In the genomic region with DNA sequence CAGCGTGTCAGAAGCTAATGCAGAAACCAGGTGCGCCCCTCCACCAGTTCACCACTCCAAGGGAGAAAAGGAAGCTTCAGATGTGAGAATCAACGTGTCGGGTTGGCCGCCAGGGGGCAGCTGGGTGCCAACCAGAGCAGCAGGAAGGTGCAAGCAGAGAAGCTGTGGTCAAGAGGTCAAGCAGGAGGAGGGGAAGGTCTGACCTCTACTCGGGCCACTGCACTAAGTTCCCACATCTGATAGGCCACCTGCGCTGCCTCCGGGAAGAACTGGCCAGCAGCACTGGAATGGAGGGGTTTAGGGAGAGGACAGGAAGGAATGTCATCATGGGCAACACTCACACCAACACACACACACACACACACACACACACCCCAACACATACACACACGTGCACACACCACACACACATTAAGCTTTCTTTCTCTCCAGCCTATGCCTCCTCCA, we compare ENCODE assay signal across 8 cellular contexts. TPM values are rescaled to one million over a fixed set of nuclear protein-coding genes. Genes with fewer than 3 reads are reported as not detected.
DNase-seq lines count a peak whose midpoint lies in the region; ATAC-seq and TF ChIP-seq lines count a peak whose summit lies in the region.

No MANE protein-coding gene starts in this region.

- no peaks in the 10 kb centered on the region for H3K9me3 Mint-ChIP-seq in T-cell

- WGBS in right cardiac atrium = 11% methylated on average over 9 of the region's 9 CpGs
- WGBS in sigmoid colon, 2 donors = 10 to 20% methylated on average over 9 of the region's 9 CpGs

- no peaks in the 10 kb centered on the region for H3K27me3 Mint-ChIP-seq in T-cell

- no peak for TF ChIP-seq EP300 in sigmoid colon (IDR thresholded peaks at IDR 0.05)

- H3K27ac Mint-ChIP-seq in T-cell = peak overlapping the region; percentile 85 to 86

- H3K27ac ChIP-seq in AG04450 (ENCODE audit: low read depth, low read length) (no peak overlapping the region), right cardiac atrium (ENCODE audit: low read length) (no peak overlapping the region), sigmoid colon (peak overlapping the region in 1 of 4 donors; percentile 67)

- peaks cover 58 to 98% (median 71%) of the 10 kb centered on the region in 4 donors for H3K36me3 ChIP-seq in sigmoid colon

- peak overlapping the region in 2 of 3 donors; percentile 35 to 56 for H3K4me3 Mint-ChIP-seq in T-cell

- TF ChIP-seq CTCF in AG04450 (IDR thresholded peaks at IDR 0.05; ENCODE audit: low read depth, low read length) (peak; percentile 69), sigmoid colon (IDR thresholded peaks at IDR 0.05) (peak; percentile 75 to 93 (median 83))

- H3K9me3 ChIP-seq in AG04450 (ENCODE audit: control insufficient read depth, insufficient read depth, low read length) (no peaks in the 10 kb centered on the region), right cardiac atrium (ENCODE audit: control insufficient read depth, low read length) (no peaks in the 10 kb centered on the region), sigmoid colon (no peaks in the 10 kb centered on the region)

- ATAC-seq in GM18867 (IDR thresholded peaks at IDR 0.05; ENCODE audit: unreplicated experiment) (peak; percentile 35), T-cell (replicated peaks in 1 of 4) (peak; percentile 57 to 71 (median 62)), right cardiac atrium (peak; percentile 50 to 73)

- intact Hi-C loops in right cardiac atrium (cut with DNase I) (loop anchor here (1.0 to 10.0 kb wide), 6 partner anchors 36 to 116 kb away; no protein-coding TSS in a partner anchor), sigmoid colon (cut with DNase I) (loop anchor here (1.0 to 10.0 kb wide), 3 partner anchors 38 to 189 kb away; no protein-coding TSS in a partner anchor)

- TF ChIP-seq POLR2A in sigmoid colon (IDR thresholded peaks at IDR 0.05) = no peak

- peaks cover 49 to 67% (median 60%) of the 10 kb centered on the region in 3 donors for H3K4me1 Mint-ChIP-seq in T-cell

- no peaks in the 10 kb centered on the region for H3K4me1 ChIP-seq in right cardiac atrium (ENCODE audit: control insufficient read depth, insufficient read depth, low read length)
- H3K4me1 ChIP-seq in sigmoid colon = peaks cover 0 to 21% (median 14%) of the 10 kb centered on the region in 4 donors

- in situ Hi-C loops in KBM-7 (cut with MboI; ENCODE audit: low pct_unique_long_range_greater_than_20kb, low sequenced_read_pairs) = no loop called here

- DNase-seq in AG04450 (ENCODE audit: low read depth, low spot score) (no peak), KBM-7 (peak; percentile 67), T-cell (peak; percentile 17 to 72 (median 60)), amniotic epithelial cell (ENCODE audit: low read depth) (peak; percentile 78), right cardiac atrium (peak; percentile 74 to 92 (median 91)), sigmoid colon (peak; percentile 86), NCI-H2107 (lab: John Stamatoyannopoulos, UW) (no peak)

- CTCF ChIA-PET in AG04450 (lab: Charles Lee) (interaction anchor here (0.7 to 6.9 kb wide), 35 partner anchors 10 to 526 kb away, joined by 3 to 159 read pairs (median 7); a partner anchor contains a TSS), T-cell (lab: Charles Lee) (interaction anchor here (0.5 to 8.1 kb wide), 42 partner anchors 8 to 1627 kb away, joined by 3 to 173 read pairs (median 5); a partner anchor contains a TSS)

- H3K4me3 ChIP-seq in AG04450 (ENCODE audit: low read depth, low read length) = no peak overlapping the region
- H3K4me3 ChIP-seq in right cardiac atrium (ENCODE audit: low read length) = no peak overlapping the region
- H3K4me3 ChIP-seq in sigmoid colon = no peak overlapping the region

- POLR2A ChIA-PET in AG04450 (lab: Yijun Ruan, JAX) = interaction anchor here (1.3 to 1.4 kb wide), 2 partner anchors 9 to 39 kb away, joined by 3 to 5 read pairs; no protein-coding TSS in a partner anchor
- POLR2A ChIA-PET in T-cell (lab: Charles Lee) = interaction anchor here (0.7 to 1.2 kb wide), 4 partner anchors 22 to 89 kb away, joined by 3 read pairs; no protein-coding TSS in a partner anchor

- peaks cover 65% of the 10 kb centered on the region for H3K36me3 Mint-ChIP-seq in T-cell

- no peaks in the 10 kb centered on the region for H3K27me3 ChIP-seq in AG04450 (ENCODE audit: control insufficient read depth, insufficient read depth, low read length)
- no peaks in the 10 kb centered on the region for H3K27me3 ChIP-seq in right cardiac atrium (ENCODE audit: control insufficient read depth, insufficient read depth)
- H3K27me3 ChIP-seq in sigmoid colon = no peaks in the 10 kb centered on the region

RNA-seq across cellular contexts. Expression of a gene that starts 31.4 kb away (rescaled TPM):
- polyA plus RNA-seq in AG04450 (2011; rRNA removed) (502 and 538 TPM in 2 replicates), right cardiac atrium (203 TPM), sigmoid colon (100 to 1,000 TPM in 1 of 3 donors, 10 to 100 TPM in 2; 22.9 to 121 (median 45.0) TPM)
- polyA minus RNA-seq in AG04450 (2011; rRNA and poly(A)+ RNA removed) = 630 and 737 TPM in 2 replicates
- total RNA-seq in T-cell (100 to 1,000 TPM; 266 to 395 (median 345) TPM), right cardiac atrium (100 to 1,000 TPM; 220 to 238 (median 232) TPM), sigmoid colon (100 to 1,000 TPM; 233 to 333 (median 259) TPM)

RNA-seq across cellular contexts. Expression of a gene that starts 45.4 kb away (rescaled TPM):
- 42.6 and 49.2 TPM in 2 replicates for polyA plus RNA-seq in AG04450 (2011; rRNA removed)
- polyA minus RNA-seq in AG04450 (2011; rRNA and poly(A)+ RNA removed) = 67.8 and 79.9 TPM in 2 replicates
- 100 to 1,000 TPM; 118 to 211 (median 170) TPM for total RNA-seq in T-cell
- 10 to 100 TPM; 77.0 to 98.2 (median 86.1) TPM for total RNA-seq in right cardiac atrium
- 71.5 TPM for polyA plus RNA-seq in right cardiac atrium
- 10 to 100 TPM; 55.1 to 73.1 (median 62.8) TPM for total RNA-seq in sigmoid colon
- 100 to 1,000 TPM; 153 to 210 (median 195) TPM for polyA plus RNA-seq in sigmoid colon

Comparison
In these comparisons a context has a peak if more than half of its experiments do, and no peak if none do; other contexts are left out.
1. DNase-seq: peak in KBM-7 (single experiment), T-cell (34 of 34), amniotic epithelial cell (single experiment), right cardiac atrium (3 of 3) and sigmoid colon (single experiment); none in AG04450 (single experiment) and NCI-H2107 (single experiment).
2. Peak in every context shown above with its lines, with median percentiles within 50 percentile points of each other: ATAC-seq.